Comparison of ENCODE assay signal across 8 cellular contexts in the genomic region with DNA sequence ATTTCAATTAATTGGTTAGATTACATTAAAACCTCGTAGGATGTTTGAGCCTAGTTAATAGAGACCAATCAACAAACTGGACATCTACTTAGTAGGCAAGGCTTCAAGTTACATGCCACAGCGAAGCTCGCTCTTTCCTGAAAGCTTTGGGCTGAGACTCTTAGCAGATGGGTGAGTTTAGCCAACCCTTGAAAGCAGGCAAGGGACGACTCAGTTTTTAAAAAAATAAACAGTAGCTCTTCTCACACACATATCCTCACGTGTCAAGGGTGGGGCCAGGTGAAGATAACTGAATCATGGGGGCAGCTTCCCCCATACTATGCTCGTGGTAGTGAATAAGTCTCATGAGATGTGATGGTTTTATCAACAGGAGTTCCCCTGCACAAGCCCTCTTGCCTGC. TPM values are rescaled to one million over a fixed set of nuclear protein-coding genes. Genes with fewer than 3 reads are reported as not detected.
DNase-seq lines count a peak whose midpoint lies in the region; TF ChIP-seq lines count a peak whose summit lies in the region.

No MANE protein-coding gene starts in this region.

- H3K27me3 ChIP-seq in NT2/D1 (ENCODE audit: insufficient read depth, insufficient read length) (no peaks in the 10 kb centered on the region), ectodermal cell (ENCODE audit: control insufficient read depth, insufficient read depth, low read length, poor library complexity, severe bottlenecking) (no peaks in the 10 kb centered on the region)

- peak overlapping the region; percentile 88 for H3K4me3 Mint-ChIP-seq in osteocyte (ENCODE audit: unreplicated experiment)

- H3K4me3 ChIP-seq in NT2/D1 (ENCODE audit: insufficient read length, low read depth) (peak overlapping the region; percentile 76), ectodermal cell (ENCODE audit: insufficient read depth, low read depth, low read length) (peak overlapping the region; percentile 76)

- no peaks in the 10 kb centered on the region for H3K9me3 Mint-ChIP-seq in osteocyte (ENCODE audit: unreplicated experiment)

- no peaks in the 10 kb centered on the region for H3K27me3 Mint-ChIP-seq in osteocyte (ENCODE audit: unreplicated experiment)

- TF ChIP-seq CTCF in osteocyte (IDR thresholded peaks at IDR 0.05): no peak

- peak overlapping the region; percentile 85 for H3K9ac ChIP-seq in NT2/D1 (ENCODE audit: insufficient read length, low read depth)

- H3K27ac ChIP-seq in ectodermal cell (ENCODE audit: insufficient read depth, low read depth, low read length, poor library complexity, severe bottlenecking): no peak overlapping the region

- H3K9me3 ChIP-seq in NT2/D1 (ENCODE audit: insufficient read depth, low read length) (no peaks in the 10 kb centered on the region), ectodermal cell (ENCODE audit: control insufficient read depth, low read length) (no peaks in the 10 kb centered on the region)

- peaks cover 14% of the 10 kb centered on the region for H3K36me3 ChIP-seq in NT2/D1 (ENCODE audit: insufficient read depth, insufficient read length, low read length)
- H3K36me3 ChIP-seq in ectodermal cell (ENCODE audit: control insufficient read depth, insufficient read depth, low read length): no peaks in the 10 kb centered on the region

- no peaks in the 10 kb centered on the region for H3K4me1 ChIP-seq in NT2/D1 (ENCODE audit: insufficient read depth, insufficient read length)
- peaks cover 3% of the 10 kb centered on the region for H3K4me1 ChIP-seq in ectodermal cell (ENCODE audit: control insufficient read depth, insufficient read depth, low read length)

- H3K4me1 Mint-ChIP-seq in osteocyte (ENCODE audit: unreplicated experiment): peaks cover 28% of the 10 kb centered on the region

- H3K27ac Mint-ChIP-seq in osteocyte (ENCODE audit: unreplicated experiment): no peak overlapping the region

- H3K36me3 Mint-ChIP-seq in osteocyte (ENCODE audit: unreplicated experiment): no peaks in the 10 kb centered on the region

- DNase-seq in ELR (ENCODE audit: low read depth): peak; percentile 61
- no peak for DNase-seq in NT2/D1 (ENCODE audit: low read depth, low spot score)
- no peak for DNase-seq in osteocyte (ENCODE audit: extremely low spot score, unreplicated experiment)
- no peak for DNase-seq in central memory CD4-positive, alpha-beta T cell
- DNase-seq in NCI-H146 treated with DMSO at 0.1 percent for 48 hours (lab: John Stamatoyannopoulos, UW; ENCODE audit: unreplicated experiment): no peak
- DNase-seq in stimulated activated CD8-positive, alpha-beta memory T cell treated with anti-CD3 and anti-CD28 coated beads, Interleukin-4, amount 100 ng/mL, for 48 hours: no peak
- DNase-seq in kidney tubule cell (ENCODE audit: low spot score): no peak

- WGBS in ectodermal cell, 2 experiments: 17 to 20% methylated on average over 6 of the region's 6 CpGs

RNA-seq across cellular contexts. Expression of gene MTFR2, which starts 0.8 kb away (rescaled TPM):
- 6.9 TPM for polyA plus RNA-seq in ectodermal cell (2013, experiment 1 of 4)
- polyA plus RNA-seq in ectodermal cell (2013, experiment 2 of 4): 8.8 TPM
- 6.9 TPM for polyA plus RNA-seq in ectodermal cell (2013, experiment 3 of 4)
- polyA plus RNA-seq in ectodermal cell (2013, experiment 4 of 4): 6.4 TPM
- total RNA-seq in osteocyte: 0.76 and 0.91 TPM in 2 replicates

RNA-seq across cellular contexts. Expression of gene BCLAF1, which starts 40.3 kb away (rescaled TPM):
- polyA plus RNA-seq in ectodermal cell (2013, experiment 1 of 4): 221 TPM
- 236 TPM for polyA plus RNA-seq in ectodermal cell (2013, experiment 2 of 4)
- 146 TPM for polyA plus RNA-seq in ectodermal cell (2013, experiment 3 of 4)
- polyA plus RNA-seq in ectodermal cell (2013, experiment 4 of 4): 148 TPM
- total RNA-seq in osteocyte: 153 and 155 TPM in 2 replicates
